18 cellular contexts compared by ENCODE assay signal in genomic region chr22:20788627-20789344, GRCh38. TPM values are rescaled to one million over a fixed set of nuclear protein-coding genes. Genes with fewer than 3 reads are reported as not detected.
"Had no signal": no experiment of that assay in that cellular context is flagged by ENCODE, and none has a peak within 500 bp of the region (broad histone marks: within the 10 kb centered on the region; RNA-seq: fewer than 3 reads in every experiment).

No MANE protein-coding gene starts in this region.

- H3K79me2 ChIP-seq: hepatocyte had no signal

- H3K4me3 Mint-ChIP-seq: activated naive CD4-positive, alpha-beta T cell treated with anti-CD3 and anti-CD28 coated beads for 36 hours; nephron progenitor cell; stimulated activated naive CD8-positive, alpha-beta T cell treated with anti-CD3 and anti-CD28 coated beads, Interleukin-15, Interleukin-2, amounts not matched to agents 100 ng/mL and 50 ng/mL, for 24 hours; T-helper 2 cell treated with Interferon-gamma antibody and Interleukin-4, amounts not matched to agents 5 μg/mL and 100 μg/mL, for 36 hours had no signal

- H3K4me3 ChIP-seq: colonic mucosa, gastroesophageal sphincter, hepatocyte, left ventricle myocardium inferior, ovary had no signal

- H3K4me1 Mint-ChIP-seq: nephron progenitor cell had no signal

- DNase-seq: activated CD4-positive, alpha-beta T cell treated with anti-CD3 and anti-CD28 coated beads, Interleukin-2, amount 50 U/mL, for 48 hours; activated CD4-positive, CD25-positive, alpha-beta regulatory T cell treated with anti-CD3 and anti-CD28 coated beads, Interleukin-2, amount 50 U/mL, for 72 hours; activated naive CD4-positive, alpha-beta T cell treated with anti-CD3 and anti-CD28 coated beads for 36 hours; colonic mucosa; effector CD4-positive, alpha-beta T cell; kidney; left ventricle myocardium inferior; nephron progenitor cell; ovary; stimulated activated CD4-positive, alpha-beta T cell treated with anti-CD3 and anti-CD28 coated beads, Interleukin-4, amount 100 ng/mL, for 1 hour; stimulated activated CD8-positive, alpha-beta memory T cell treated with anti-CD3 and anti-CD28 coated beads, Interleukin-4, amount 100 ng/mL, for 48 hours had no signal

- H3K9me3 Mint-ChIP-seq: activated naive CD4-positive, alpha-beta T cell treated with anti-CD3 and anti-CD28 coated beads for 36 hours; nephron progenitor cell; stimulated activated naive CD8-positive, alpha-beta T cell treated with anti-CD3 and anti-CD28 coated beads, Interleukin-15, Interleukin-2, amounts not matched to agents 100 ng/mL and 50 ng/mL, for 24 hours; T-helper 2 cell treated with Interferon-gamma antibody and Interleukin-4, amounts not matched to agents 5 μg/mL and 100 μg/mL, for 36 hours had no signal

- H3K27ac Mint-ChIP-seq: activated naive CD4-positive, alpha-beta T cell treated with anti-CD3 and anti-CD28 coated beads for 36 hours; nephron progenitor cell; stimulated activated naive CD8-positive, alpha-beta T cell treated with anti-CD3 and anti-CD28 coated beads, Interleukin-15, Interleukin-2, amounts not matched to agents 100 ng/mL and 50 ng/mL, for 24 hours; T-helper 2 cell treated with Interferon-gamma antibody and Interleukin-4, amounts not matched to agents 5 μg/mL and 100 μg/mL, for 36 hours had no signal

- H3K4me2 ChIP-seq: hepatocyte had no signal

- H3K27me3 ChIP-seq: colonic mucosa, gastroesophageal sphincter, hepatocyte, ovary had no signal

- H3K4me1 ChIP-seq: colonic mucosa had no signal

- H3K27ac ChIP-seq: colonic mucosa, epithelial cell of prostate, gastroesophageal sphincter, hepatocyte, left ventricle myocardium inferior, ovary had no signal

- H3K9me3 ChIP-seq: colonic mucosa, gastroesophageal sphincter, left ventricle myocardium inferior, ovary had no signal

- FAIRE-seq: kidney had no signal

- H3K27me3 Mint-ChIP-seq: stimulated activated naive CD8-positive, alpha-beta T cell treated with anti-CD3 and anti-CD28 coated beads, Interleukin-15, Interleukin-2, amounts not matched to agents 100 ng/mL and 50 ng/mL, for 24 hours had no signal

- ATAC-seq: gastroesophageal sphincter had no signal

- H2AFZ ChIP-seq: hepatocyte had no signal

- H3K36me3 ChIP-seq: ovary had no signal

RNA-seq across cellular contexts. Expression of gene SERPIND1, which starts 14.9 kb away (rescaled TPM):
- total RNA-seq: activated naive CD4-positive, alpha-beta T cell treated with anti-CD3 and anti-CD28 coated beads for 36 hours; bronchial epithelial cell; kidney; renal cortical epithelial cell had no signal
